ENCODE assay signal across 26 cellular contexts in the genomic region with DNA sequence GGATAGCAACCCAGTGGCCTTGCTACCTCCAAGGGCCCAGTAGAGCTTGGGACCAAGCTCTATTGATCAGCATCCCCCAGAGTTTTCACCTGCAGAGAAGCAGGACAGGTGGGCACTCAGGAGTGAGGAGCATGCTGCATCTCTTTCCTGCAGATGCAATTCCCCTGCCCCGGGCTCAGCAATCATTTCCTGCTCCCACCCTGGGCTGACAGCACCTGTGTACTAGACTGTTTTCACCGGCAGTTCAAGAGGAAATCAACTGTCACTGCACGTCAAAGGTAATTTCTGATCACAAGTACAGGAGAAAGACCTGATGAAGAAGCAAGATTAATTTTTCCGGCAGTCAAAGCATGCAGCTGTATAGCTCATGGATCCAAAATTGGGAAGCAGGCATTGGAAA. TPM values are rescaled to one million over a fixed set of nuclear protein-coding genes. Genes with fewer than 3 reads are reported as not detected.
"Had no signal": no experiment of that assay in that cellular context is flagged by ENCODE, and none has a peak within 500 bp of the region (broad histone marks: within the 10 kb centered on the region; RNA-seq: fewer than 3 reads in every experiment).

No MANE protein-coding gene starts in this region.

- H3K36me3 ChIP-seq: brain microvascular endothelial cell, heart right ventricle had no signal

- H3K4me3 ChIP-seq: heart right ventricle, testis had no signal

- H3K4me3 Mint-ChIP-seq: activated CD4-positive, alpha-beta memory T cell treated with anti-CD3 and anti-CD28 coated beads for 36 hours; memory B cell; neural crest cell; stimulated activated memory B cell treated with anti-CD40 and anti-IgM and Interleukin-4, amounts not matched to agents 10 μg/mL and 1 μg/mL and 100 μg/mL, for 72 hours; T-helper 1 cell treated with Interleukin-12 subunit alpha and Interleukin-12 subunit beta and Interleukin-4 antibody, amounts not matched to agents 30 μg/mL and 1 μg/mL, for 36 hours; type B pancreatic cell had no signal

- H3K27ac Mint-ChIP-seq: activated CD4-positive, alpha-beta memory T cell treated with anti-CD3 and anti-CD28 coated beads for 36 hours; memory B cell; stimulated activated memory B cell treated with anti-CD40 and anti-IgM and Interleukin-4, amounts not matched to agents 10 μg/mL and 1 μg/mL and 100 μg/mL, for 72 hours; T-helper 1 cell treated with Interleukin-12 subunit alpha and Interleukin-12 subunit beta and Interleukin-4 antibody, amounts not matched to agents 30 μg/mL and 1 μg/mL, for 36 hours; type B pancreatic cell had no signal

- H3K4me1 ChIP-seq: testis had no signal

- H3K36me3 Mint-ChIP-seq: stimulated activated memory B cell treated with anti-CD40 and anti-IgM and Interleukin-4, amounts not matched to agents 10 μg/mL and 1 μg/mL and 100 μg/mL, for 72 hours; type B pancreatic cell had no signal

- DNase-seq: activated CD4-positive, alpha-beta memory T cell treated with anti-CD3 and anti-CD28 coated beads for 36 hours; activated CD4-positive, alpha-beta T cell treated with anti-CD3 and anti-CD28 coated beads for 4 hours; activated CD4-positive, CD25-positive, alpha-beta regulatory T cell; activated gamma-delta T cell; activated T-cell treated with anti-CD3 and anti-CD28 coated beads for 4 hours; brain microvascular endothelial cell; caudate nucleus; dermis blood vessel endothelial cell; effector CD8-positive, alpha-beta T cell; erythroblast; heart right ventricle; islet precursor cell; left colon; occipital lobe; small intestine; stimulated activated CD4-positive, alpha-beta T cell treated with anti-CD3 and anti-CD28 coated beads, Interleukin-15, amount 100 ng/mL, for 24 hours; testis had no signal

- H3K27me3 ChIP-seq: testis had no signal

- H3K9me3 Mint-ChIP-seq: activated CD4-positive, alpha-beta memory T cell treated with anti-CD3 and anti-CD28 coated beads for 36 hours; memory B cell; neural crest cell; stimulated activated memory B cell treated with anti-CD40 and anti-IgM and Interleukin-4, amounts not matched to agents 10 μg/mL and 1 μg/mL and 100 μg/mL, for 72 hours; T-helper 1 cell treated with Interleukin-12 subunit alpha and Interleukin-12 subunit beta and Interleukin-4 antibody, amounts not matched to agents 30 μg/mL and 1 μg/mL, for 36 hours; type B pancreatic cell had no signal

- H3K9me3 ChIP-seq: heart right ventricle, testis had no signal

- H3K27ac ChIP-seq: brain microvascular endothelial cell, heart right ventricle, testis had no signal

- H3K4me1 Mint-ChIP-seq: memory B cell; stimulated activated memory B cell treated with anti-CD40 and anti-IgM and Interleukin-4, amounts not matched to agents 10 μg/mL and 1 μg/mL and 100 μg/mL, for 72 hours had no signal

- ATAC-seq: heart right ventricle; left colon; sciatic nerve; stimulated activated memory B cell treated with anti-CD40 and anti-IgM and Interleukin-4, amounts not matched to agents 10 μg/mL and 1 μg/mL and 100 μg/mL, for 72 hours had no signal

RNA-seq across cellular contexts. Expression of gene NT5C1A, which starts 8.8 kb away (rescaled TPM):
- total RNA-seq: activated CD4-positive, alpha-beta memory T cell treated with anti-CD3 and anti-CD28 coated beads for 36 hours; dermis blood vessel endothelial cell; fibroblast of lung; left colon; lower leg skin; neural crest cell had no signal
- polyA plus RNA-seq: fibroblast of lung had no signal

RNA-seq across cellular contexts. Expression of gene HPCAL4, which starts 10.5 kb away (rescaled TPM):
- total RNA-seq: aorta, fibroblast of lung, lower leg skin, sciatic nerve had no signal
- polyA plus RNA-seq: aorta, fibroblast of lung had no signal

RNA-seq across cellular contexts. Expression of gene HEYL, which starts 41.3 kb away (rescaled TPM):
- total RNA-seq: fibroblast of lung had no signal
